In genomic region chr6:30163090-30163917, GRCh38 we compare ENCODE assay signal across 10 cellular contexts. TPM values are rescaled to one million over a fixed set of nuclear protein-coding genes. Genes with fewer than 3 reads are reported as not detected.
DNase-seq lines count a peak whose midpoint lies in the region; ATAC-seq and TF ChIP-seq lines count a peak whose summit lies in the region.
"Had no signal": no experiment of that assay in that cellular context is flagged by ENCODE, and none has a peak within 500 bp of the region (broad histone marks: within the 10 kb centered on the region; RNA-seq: fewer than 3 reads in every experiment).

Gene TRIM15 (plus strand): TSS chr6:30163546. CDS start chr6:30163685, 139 bp downstream.

- no peak for ATAC-seq in GM21447 (IDR thresholded peaks at IDR 0.05; ENCODE audit: unreplicated experiment)
- no peak for ATAC-seq in GM18511 (IDR thresholded peaks at IDR 0.05; ENCODE audit: unreplicated experiment)

- H3K4me3 ChIP-seq in epithelial cell of proximal tubule (ENCODE audit: low read depth, low read length) = peak within 1 kb of the TSS; percentile 49

- no peak for TF ChIP-seq RAD21 in Ishikawa (IDR thresholded peaks at IDR 0.05; ENCODE audit: low read depth)

- peak; percentile 31 to 35 for DNase-seq in activated CD4-positive, alpha-beta T cell treated with anti-CD3 and anti-CD28 coated beads, Interleukin-2, amount 50 U/mL, for 24 hours (ENCODE audit: low read depth in 1 of 2, low spot score in 1 of 2)
- DNase-seq in epithelial cell of proximal tubule (ENCODE audit: low read depth) (no peak), NCI-H2196 treated with DMSO at 0.1 percent for 48 hours (lab: John Stamatoyannopoulos, UW; ENCODE audit: unreplicated experiment) (no peak)
- peak; percentile 13 to 58 (median 35) for DNase-seq in stimulated activated CD4-positive, alpha-beta T cell treated with anti-CD3 and anti-CD28 coated beads, TNF-alpha, amount 100 ng/mL, for 48 hours (ENCODE audit: low read depth in 3 of 3)
- DNase-seq: midbrain had no signal

- TF ChIP-seq CTCF in epithelial cell of proximal tubule (conservative IDR thresholded peaks at IDR 0.05; ENCODE audit: low read depth, low read length) = no peak

- TF ChIP-seq EP300 in Ishikawa (IDR thresholded peaks at IDR 0.05; ENCODE audit: borderline replicate concordance) = no peak

TF ChIP-seq in Ishikawa, 13 proteins besides CTCF, POLR2A, EP300 and RAD21:
- TF ChIP-seq TAF1 (IDR thresholded peaks at IDR 0.05; ENCODE audit: low read depth) (no peak), REST (IDR thresholded peaks at IDR 0.05; ENCODE audit: low read depth) (no peak), YY1 (IDR thresholded peaks at IDR 0.05; ENCODE audit: low read depth) (no peak), NFIC (IDR thresholded peaks at IDR 0.05) (no peak), CREB1 (IDR thresholded peaks at IDR 0.05; ENCODE audit: low read depth) (no peak), TCF12 (IDR thresholded peaks at IDR 0.05; ENCODE audit: low read depth) (no peak), USF1 (IDR thresholded peaks at IDR 0.05) (no peak), MAX (IDR thresholded peaks at IDR 0.05) (no peak), FOXM1 (IDR thresholded peaks at IDR 0.05; ENCODE audit: borderline replicate concordance, low read depth) (no peak), CEBPB (IDR thresholded peaks at IDR 0.05) (peak; percentile 53; the same call in 1 of the 2 replicates), ZBTB7A (IDR thresholded peaks at IDR 0.05; ENCODE audit: low read depth) (no peak), TEAD4 (IDR thresholded peaks at IDR 0.05) (no peak), EGR1 (IDR thresholded peaks at IDR 0.05) (peak; percentile 83)

RNA-seq across cellular contexts. Expression of gene TRIM15, which starts in this region (rescaled TPM):
- not detected in 2 replicates for total RNA-seq in epithelial cell of proximal tubule
- total RNA-seq: fibroblast of lung, HT1080 had no signal

Comparison
In these comparisons a context has a peak if more than half of its experiments do, and no peak if none do; other contexts are left out.
1. DNase-seq: peak in activated CD4-positive, alpha-beta T cell treated with anti-CD3 and anti-CD28 coated beads, Interleukin-2, amount 50 U/mL, for 24 hours (2 of 2) and stimulated activated CD4-positive, alpha-beta T cell treated with anti-CD3 and anti-CD28 coated beads, TNF-alpha, amount 100 ng/mL, for 48 hours (3 of 3); none in epithelial cell of proximal tubule (single experiment) and NCI-H2196 treated with DMSO at 0.1 percent for 48 hours (single experiment).